2 cellular contexts compared by ENCODE assay signal in the genomic region with DNA sequence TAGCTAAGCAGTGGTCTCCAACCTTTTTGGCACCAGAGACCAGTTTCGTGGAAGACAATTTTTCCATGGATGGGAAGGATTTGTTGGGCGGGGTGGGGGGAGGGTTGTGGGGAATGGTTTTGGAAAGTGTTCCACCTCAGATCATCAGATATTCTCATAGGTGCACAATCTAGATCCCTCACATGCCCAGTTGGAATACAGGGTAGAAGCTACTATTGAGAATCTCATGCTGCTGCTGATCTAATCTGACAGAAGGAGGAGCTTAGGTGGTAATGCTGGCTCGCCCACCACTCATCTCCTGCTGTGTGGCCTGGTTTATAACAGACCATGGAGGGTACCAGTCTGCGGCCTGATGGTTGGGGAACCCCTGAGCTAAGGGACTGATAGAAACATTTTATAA.
TF ChIP-seq lines count a peak whose summit lies in the region.

No MANE protein-coding gene starts in this region.

TF ChIP-seq in IMR-90, 13 proteins besides CTCF, POLR2A, EP300 and RAD21:
- TF ChIP-seq, protein P1, sequence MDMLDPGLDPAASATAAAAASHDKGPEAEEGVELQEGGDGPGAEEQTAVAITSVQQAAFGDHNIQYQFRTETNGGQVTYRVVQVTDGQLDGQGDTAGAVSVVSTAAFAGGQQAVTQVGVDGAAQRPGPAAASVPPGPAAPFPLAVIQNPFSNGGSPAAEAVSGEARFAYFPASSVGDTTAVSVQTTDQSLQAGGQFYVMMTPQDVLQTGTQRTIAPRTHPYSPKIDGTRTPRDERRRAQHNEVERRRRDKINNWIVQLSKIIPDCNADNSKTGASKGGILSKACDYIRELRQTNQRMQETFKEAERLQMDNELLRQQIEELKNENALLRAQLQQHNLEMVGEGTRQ (IDR thresholded peaks at IDR 0.05; ENCODE audit: low read depth, low read length): no peak
- TF ChIP-seq RCOR1 (IDR thresholded peaks at IDR 0.05; ENCODE audit: insufficient replicate concordance, low read length) (no peak), RFX5 (IDR thresholded peaks at IDR 0.05; ENCODE audit: low read depth, low read length) (no peak), NFE2L2 (IDR thresholded peaks at IDR 0.05; ENCODE audit: low read depth, low read length) (no peak), MXI1 (IDR thresholded peaks at IDR 0.05; ENCODE audit: borderline replicate concordance, low read depth, low read length) (no peak), MAFK (IDR thresholded peaks at IDR 0.05; ENCODE audit: low read depth, low read length) (no peak), CEBPB (IDR thresholded peaks at IDR 0.05; ENCODE audit: low read depth, low read length) (no peak), FOS (IDR thresholded peaks at IDR 0.05; ENCODE audit: low read depth, low read length) (no peak), SMC3 (IDR thresholded peaks at IDR 0.05; ENCODE audit: low read depth, low read length) (no peak), BHLHE40 (IDR thresholded peaks at IDR 0.05; ENCODE audit: low read depth, low read length) (no peak), CHD1 (IDR thresholded peaks at IDR 0.05; ENCODE audit: low read depth, low read length) (no peak), MAZ (IDR thresholded peaks at IDR 0.05; ENCODE audit: borderline replicate concordance, low read depth, low read length) (no peak)
- TF ChIP-seq, protein P2, sequence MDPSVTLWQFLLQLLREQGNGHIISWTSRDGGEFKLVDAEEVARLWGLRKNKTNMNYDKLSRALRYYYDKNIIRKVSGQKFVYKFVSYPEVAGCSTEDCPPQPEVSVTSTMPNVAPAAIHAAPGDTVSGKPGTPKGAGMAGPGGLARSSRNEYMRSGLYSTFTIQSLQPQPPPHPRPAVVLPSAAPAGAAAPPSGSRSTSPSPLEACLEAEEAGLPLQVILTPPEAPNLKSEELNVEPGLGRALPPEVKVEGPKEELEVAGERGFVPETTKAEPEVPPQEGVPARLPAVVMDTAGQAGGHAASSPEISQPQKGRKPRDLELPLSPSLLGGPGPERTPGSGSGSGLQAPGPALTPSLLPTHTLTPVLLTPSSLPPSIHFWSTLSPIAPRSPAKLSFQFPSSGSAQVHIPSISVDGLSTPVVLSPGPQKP (IDR thresholded peaks at IDR 0.05; ENCODE audit: borderline replicate concordance, low read depth, low read length): no peak

TF ChIP-seq in SK-N-SH treated with all-trans-retinoic acid at 6 μM for 48 hours, 23 proteins besides CTCF, POLR2A, EP300 and RAD21:
- no peak for TF ChIP-seq ESRRG (CRISPR knock-in tag; IDR thresholded peaks at IDR 0.05)
- TF ChIP-seq, protein P3, sequence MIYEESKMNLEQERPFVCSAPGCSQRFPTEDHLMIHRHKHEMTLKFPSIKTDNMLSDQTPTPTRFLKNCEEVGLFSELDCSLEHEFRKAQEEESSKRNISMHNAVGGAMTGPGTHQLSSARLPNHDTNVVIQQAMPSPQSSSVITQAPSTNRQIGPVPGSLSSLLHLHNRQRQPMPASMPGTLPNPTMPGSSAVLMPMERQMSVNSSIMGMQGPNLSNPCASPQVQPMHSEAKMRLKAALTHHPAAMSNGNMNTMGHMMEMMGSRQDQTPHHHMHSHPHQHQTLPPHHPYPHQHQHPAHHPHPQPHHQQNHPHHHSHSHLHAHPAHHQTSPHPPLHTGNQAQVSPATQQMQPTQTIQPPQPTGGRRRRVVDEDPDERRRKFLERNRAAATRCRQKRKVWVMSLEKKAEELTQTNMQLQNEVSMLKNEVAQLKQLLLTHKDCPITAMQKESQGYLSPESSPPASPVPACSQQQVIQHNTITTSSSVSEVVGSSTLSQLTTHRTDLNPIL (CRISPR knock-in tag; IDR thresholded peaks at IDR 0.05; ENCODE audit: low read depth): no peak
- no peak for TF ChIP-seq SNAI2 (CRISPR knock-in tag; IDR thresholded peaks at IDR 0.05)
- TF ChIP-seq BACH2 (CRISPR knock-in tag; IDR thresholded peaks at IDR 0.05; ENCODE audit: borderline replicate concordance): no peak
- TF ChIP-seq, protein P4, sequence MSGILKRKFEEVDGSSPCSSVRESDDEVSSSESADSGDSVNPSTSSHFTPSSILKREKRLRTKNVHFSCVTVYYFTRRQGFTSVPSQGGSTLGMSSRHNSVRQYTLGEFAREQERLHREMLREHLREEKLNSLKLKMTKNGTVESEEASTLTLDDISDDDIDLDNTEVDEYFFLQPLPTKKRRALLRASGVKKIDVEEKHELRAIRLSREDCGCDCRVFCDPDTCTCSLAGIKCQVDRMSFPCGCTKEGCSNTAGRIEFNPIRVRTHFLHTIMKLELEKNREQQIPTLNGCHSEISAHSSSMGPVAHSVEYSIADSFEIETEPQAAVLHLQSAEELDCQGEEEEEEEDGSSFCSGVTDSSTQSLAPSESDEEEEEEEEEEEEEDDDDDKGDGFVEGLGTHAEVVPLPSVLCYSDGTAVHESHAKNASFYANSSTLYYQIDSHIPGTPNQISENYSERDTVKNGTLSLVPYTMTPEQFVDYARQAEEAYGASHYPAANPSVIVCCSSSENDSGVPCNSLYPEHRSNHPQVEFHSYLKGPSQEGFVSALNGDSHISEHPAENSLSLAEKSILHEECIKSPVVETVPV (CRISPR knock-in tag; IDR thresholded peaks at IDR 0.05): no peak
- TF ChIP-seq RARB (CRISPR knock-in tag; IDR thresholded peaks at IDR 0.05): no peak
- TF ChIP-seq ZNF8 (CRISPR knock-in tag; IDR thresholded peaks at IDR 0.05): no peak
- no peak for TF ChIP-seq ZFP30 (CRISPR knock-in tag; IDR thresholded peaks at IDR 0.05)
